ENCODE assay signal across 8 cellular contexts in the genomic region with DNA sequence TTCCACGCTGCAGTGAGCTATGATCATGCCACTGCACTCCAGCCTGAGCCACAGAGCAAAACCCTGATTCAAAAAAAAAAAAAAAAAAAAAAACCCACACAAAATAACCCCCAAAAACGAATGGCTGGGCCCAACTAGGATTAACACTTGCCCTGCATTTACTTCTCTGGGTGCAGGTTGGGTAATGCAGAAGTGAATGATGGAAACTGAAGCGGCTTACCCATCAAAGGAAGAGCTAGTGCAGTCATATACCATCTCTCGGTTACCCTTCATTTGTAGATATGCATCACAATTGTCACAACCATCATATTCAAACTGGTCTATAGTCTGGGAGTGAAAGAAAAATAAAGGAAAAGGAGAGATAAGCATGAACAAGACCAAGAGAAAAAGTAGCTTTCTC. TPM values are rescaled to one million over a fixed set of nuclear protein-coding genes. Genes with fewer than 3 reads are reported as not detected.
DNase-seq lines count a peak whose midpoint lies in the region; ATAC-seq and TF ChIP-seq lines count a peak whose summit lies in the region.

No MANE protein-coding gene starts in this region.

- H3K4me1 ChIP-seq in SJSA1 (replicated peaks) (peaks cover 11% of the 10 kb centered on the region), psoas muscle (peaks cover 15% of the 10 kb centered on the region)

- no peak for TF ChIP-seq CTCF in fibroblast of mammary gland (conservative IDR thresholded peaks at IDR 0.05; ENCODE audit: control insufficient read depth, insufficient read depth, low read depth, low read length)
- TF ChIP-seq CTCF in psoas muscle (IDR thresholded peaks at IDR 0.05): no peak

- H3K4me3 ChIP-seq in GM08714 (ENCODE audit: low read length) (peak overlapping the region; percentile 76), SJSA1 (peak overlapping the region; percentile 82), fibroblast of mammary gland (ENCODE audit: control insufficient read depth, low read depth, low read length) (peak overlapping the region; percentile 100), psoas muscle (peak overlapping the region; percentile 85)

- ATAC-seq in psoas muscle: no peak
- ATAC-seq in HG02884 (IDR thresholded peaks at IDR 0.05; ENCODE audit: unreplicated experiment): no peak

- 61 to 63% (median 63%) methylated on average over 4 of the region's 4 CpGs for WGBS in psoas muscle, 3 donors

- H3K9me3 ChIP-seq in SJSA1 (replicated peaks) (no peaks in the 10 kb centered on the region), psoas muscle (no peaks in the 10 kb centered on the region)

- DNase-seq in SJSA1 (ENCODE audit: low read depth in 1 of 2, low spot score in 2 of 2): no peak
- DNase-seq in fibroblast of mammary gland (ENCODE audit: low read depth): no peak
- DNase-seq in psoas muscle: no peak
- no peak for DNase-seq in SHP77 treated with DMSO at 0.1 percent for 48 hours (lab: John Stamatoyannopoulos, UW)
- DNase-seq in NOMO-1 treated with dmso at 0.1 percent for 144 hours (lab: John Stamatoyannopoulos, UW; ENCODE audit: unreplicated experiment): no peak
- no peak for DNase-seq in A172 (ENCODE audit: low spot score)

- no peak overlapping the region for H3K27ac ChIP-seq in SJSA1
- H3K27ac ChIP-seq in psoas muscle: no peak overlapping the region

- H3K36me3 ChIP-seq in SJSA1 (peaks cover 56% of the 10 kb centered on the region), psoas muscle (ENCODE audit: insufficient read depth in 1 of 2, low read depth in 1 of 2) (peaks cover 9 to 51% of the 10 kb centered on the region in 2 donors)

- H3K27me3 ChIP-seq in SJSA1 (replicated peaks): no peaks in the 10 kb centered on the region
- no peaks in the 10 kb centered on the region for H3K27me3 ChIP-seq in psoas muscle (ENCODE audit: insufficient read depth in 3 of 3, low read length in 2 of 3)

- intact Hi-C loops in psoas muscle (cut with DNase I): loop anchor here (2.0 to 10.0 kb wide), 2 partner anchors 26 to 164 kb away; partner anchors contain the start of gene MTMR4 (in 2 of the 2)

RNA-seq across cellular contexts. Expression of gene SUPT4H1, which starts 0.8 kb away (rescaled TPM):
- total RNA-seq in SJSA1 (2014; rRNA removed; shearing (Covaris generic)): 73.9 and 81.0 TPM in 2 replicates
- total RNA-seq in psoas muscle: 10 to 100 TPM; 52.1 to 58.9 (median 56.2) TPM
- polyA plus RNA-seq in psoas muscle: 10 to 100 TPM; 56.6 to 86.8 (median 71.3) TPM
- total RNA-seq in A172 (2014; rRNA removed; shearing (Covaris generic)): 76.1 and 161 TPM in 2 replicates

RNA-seq across cellular contexts. Expression of gene TSPOAP1, which starts 22.6 kb away (rescaled TPM):
- total RNA-seq in SJSA1 (2014; rRNA removed; shearing (Covaris generic)): 0.05 TPM in 1 of 2 replicates, not detected in the other
- 1 to 10 TPM; 2.3 to 6.6 (median 4.4) TPM for total RNA-seq in psoas muscle
- 1 to 10 TPM in 2 of 3 donors, under 1 TPM in 1; 0.40 to 2.1 (median 1.2) TPM for polyA plus RNA-seq in psoas muscle
- total RNA-seq in A172 (2014; rRNA removed; shearing (Covaris generic)): not detected in 2 replicates
